10 cellular contexts compared by ENCODE assay signal in genomic region chr9:34454571-34455065, GRCh38. TPM values are rescaled to one million over a fixed set of nuclear protein-coding genes. Genes with fewer than 3 reads are reported as not detected.
DNase-seq lines count a peak whose midpoint lies in the region; ATAC-seq and TF ChIP-seq lines count a peak whose summit lies in the region.
"Had no signal": no experiment of that assay in that cellular context is flagged by ENCODE, and none has a peak within 500 bp of the region (broad histone marks: within the 10 kb centered on the region; RNA-seq: fewer than 3 reads in every experiment).

No MANE protein-coding gene starts in this region.

- H2AFZ ChIP-seq in IMR-90 (replicated peaks; ENCODE audit: low read length, poor library complexity) (no peak overlapping the region), trophoblast cell (ENCODE audit: insufficient read depth, low read length, poor library complexity) (no peak overlapping the region)

- peaks cover 5% of the 10 kb centered on the region for H3K79me2 ChIP-seq in trophoblast cell (ENCODE audit: control insufficient read depth, insufficient read depth, low read length, poor library complexity)

- no peaks in the 10 kb centered on the region for H3K9me3 ChIP-seq in IMR-90 (ENCODE audit: control insufficient read depth, insufficient read depth, low read length)
- no peaks in the 10 kb centered on the region for H3K9me3 ChIP-seq in trophoblast cell (ENCODE audit: insufficient read depth, low read depth, low read length)
- H3K9me3 ChIP-seq in CD8-positive, alpha-beta memory T cell (ENCODE audit: low read length) = no peaks in the 10 kb centered on the region

- H4K20me1 ChIP-seq in IMR-90 (ENCODE audit: insufficient read depth, low read length) = peaks cover 70% of the 10 kb centered on the region

- H3K4me3 ChIP-seq in IMR-90 (ENCODE audit: insufficient read depth, low read depth, low read length) = no peak overlapping the region
- H3K4me3 ChIP-seq in brain microvascular endothelial cell (ENCODE audit: low read depth, low read length) = no peak overlapping the region
- H3K4me3 ChIP-seq in trophoblast cell (ENCODE audit: low read depth, low read length) = no peak overlapping the region
- H3K4me3 ChIP-seq in CD8-positive, alpha-beta memory T cell (ENCODE audit: low read length) = no peak overlapping the region

- CTCF ChIA-PET in IMR-90 (lab: Yijun Ruan, JAX) = interaction anchor here (1.0 kb wide), 1 partner anchor 51 kb away, joined by 3 read pairs; no protein-coding TSS in a partner anchor
- CTCF ChIA-PET in CD8-positive, alpha-beta memory T cell (lab: Charles Lee) = interaction anchor here (0.9 to 1.2 kb wide), 3 partner anchors 51 to 137 kb away, joined by 3 to 4 read pairs (median 3); partner anchors contain the start of gene MYORG

- H3K36me3 Mint-ChIP-seq in CD8-positive, alpha-beta memory T cell = peaks cover 0 to 13% (median 4%) of the 10 kb centered on the region in 3 donors

- H3K23ac ChIP-seq in IMR-90 (ENCODE audit: low read depth, low read length) (no peak overlapping the region), trophoblast cell (ENCODE audit: low read length) (no peak overlapping the region)

- H3K4me2 ChIP-seq in IMR-90 (ENCODE audit: low read depth, low read length) = no peak overlapping the region
- H3K4me2 ChIP-seq in trophoblast cell (ENCODE audit: low read length) = no peak overlapping the region

- H3K27ac Mint-ChIP-seq in CD8-positive, alpha-beta memory T cell = no peak overlapping the region

- POLR2A ChIA-PET in IMR-90 (lab: Charles Lee; ENCODE audit: unreplicated experiment) = no interaction called here
- POLR2A ChIA-PET in CD8-positive, alpha-beta memory T cell (lab: Charles Lee) = no interaction called here

- intact Hi-C loops in IMR-90 (cut with micrococcal nuclease) = no loop called here

- no peak overlapping the region for H3K56ac ChIP-seq in IMR-90 (ENCODE audit: extremely low read depth, insufficient read depth, low read length)

- H3K4me1 ChIP-seq in IMR-90 (ENCODE audit: control insufficient read depth, insufficient read depth, low read length) (peaks cover 10% of the 10 kb centered on the region), trophoblast cell (ENCODE audit: control insufficient read depth in 1 of 2, insufficient read depth in 2 of 2, low read length in 2 of 2) (peaks cover 9 to 19% of the 10 kb centered on the region in 2 experiments)
- peaks cover 20% of the 10 kb centered on the region for H3K4me1 ChIP-seq in CD8-positive, alpha-beta memory T cell (ENCODE audit: insufficient read depth, low read length)

- dilution Hi-C loops in IMR-90 (cut with HindIII; ENCODE audit: low sequenced_read_pairs, unreplicated experiment) = no loop called here

- H3K4me1 Mint-ChIP-seq in CD8-positive, alpha-beta memory T cell = peaks cover 27 to 50% (median 39%) of the 10 kb centered on the region in 3 donors

- H3K9me1 ChIP-seq in IMR-90 (ENCODE audit: insufficient read depth, low read length) = peaks cover 30% of the 10 kb centered on the region

- H4K5ac ChIP-seq in IMR-90 (ENCODE audit: low read depth, low read length) = no peak overlapping the region

- no peak overlapping the region for H3K14ac ChIP-seq in IMR-90 (replicated peaks; ENCODE audit: low read depth, low read length)
- H3K14ac ChIP-seq in trophoblast cell (ENCODE audit: low read length) = no peak overlapping the region

- H2BK5ac ChIP-seq in IMR-90 (ENCODE audit: low read depth, low read length, poor library complexity, severe bottlenecking) = no peak overlapping the region
- no peak overlapping the region for H2BK5ac ChIP-seq in trophoblast cell (ENCODE audit: low read depth, low read length, poor library complexity)

- no peak for TF ChIP-seq RAD21 in IMR-90 (IDR thresholded peaks at IDR 0.05; ENCODE audit: low read length)

- peaks cover 0 to 5% of the 10 kb centered on the region in 2 donors for H3K27me3 Mint-ChIP-seq in CD8-positive, alpha-beta memory T cell

- H3K27ac ChIP-seq in IMR-90 (ENCODE audit: insufficient read depth, low read length) (no peak overlapping the region), brain microvascular endothelial cell (no peak overlapping the region), trophoblast cell (ENCODE audit: low read depth, low read length) (no peak overlapping the region)
- H3K27ac ChIP-seq in CD8-positive, alpha-beta memory T cell (ENCODE audit: low read depth, low read length) = no peak overlapping the region

- H4K91ac ChIP-seq in IMR-90 (ENCODE audit: insufficient read depth, low read depth, low read length) (no peak overlapping the region), trophoblast cell (ENCODE audit: low read depth, low read length) (no peak overlapping the region)

- H3K18ac ChIP-seq in IMR-90 (ENCODE audit: low read depth, low read length) = no peak overlapping the region
- no peak overlapping the region for H3K18ac ChIP-seq in trophoblast cell (ENCODE audit: low read length)

- H4K8ac ChIP-seq in IMR-90 (ENCODE audit: low read depth in 2 of 2, low read length in 2 of 2) (no peak overlapping the region), trophoblast cell (ENCODE audit: low read depth, low read length) (no peak overlapping the region)

- no peak overlapping the region; the same call in 1 of the 2 replicates for H2AK5ac ChIP-seq in IMR-90 (ENCODE audit: low read depth, low read length)
- H2AK5ac ChIP-seq in trophoblast cell (ENCODE audit: low read length) = no peak overlapping the region

- no peak overlapping the region for H2BK12ac ChIP-seq in trophoblast cell (ENCODE audit: low read length)

- H3K27me3 ChIP-seq in IMR-90 (ENCODE audit: control insufficient read depth, insufficient read depth, low read length) (no peaks in the 10 kb centered on the region), brain microvascular endothelial cell (replicated peaks) (no peaks in the 10 kb centered on the region), trophoblast cell (ENCODE audit: insufficient read depth, low read length) (no peaks in the 10 kb centered on the region)
- no peaks in the 10 kb centered on the region for H3K27me3 ChIP-seq in CD8-positive, alpha-beta memory T cell (ENCODE audit: insufficient read depth, low read length, poor library complexity, severe bottlenecking)

- DNase-seq in activated CD4-positive, alpha-beta T cell treated with anti-CD3 and anti-CD28 coated beads, Interleukin-2, amount 50 U/mL, for 48 hours = peak; percentile 16 to 35
- no peak for DNase-seq in activated CD4-positive, alpha-beta T cell treated with anti-CD3 and anti-CD28 coated beads, Interleukin-2, amount 50 U/mL, for 4 hours
- DNase-seq in IMR-90 (peak; percentile 67), brain microvascular endothelial cell (peak; percentile 79), trophoblast cell (peak; percentile 75 to 76)
- DNase-seq in CD8-positive, alpha-beta memory T cell = no peak
- DNase-seq: DND-41, NCI-H1694 had no signal

- no peak overlapping the region for H4K12ac ChIP-seq in trophoblast cell (ENCODE audit: low read depth, low read length)

- H2BK20ac ChIP-seq in IMR-90 (ENCODE audit: low read depth, low read length) = no peak overlapping the region

- H3K79me1 ChIP-seq in IMR-90 (ENCODE audit: low read depth in 1 of 2, low read length in 2 of 2) (peaks cover 31 to 77% of the 10 kb centered on the region in 2 experiments), trophoblast cell (ENCODE audit: low read length) (peaks cover 10% of the 10 kb centered on the region)

- no CpG with 5 or more reads among the region's 3 CpGs for WGBS in IMR-90 (ENCODE audit: extremely low coverage in 2 of 2, insufficient read length in 1 of 2), 2 experiments
- no CpG with 5 or more reads among the region's 3 CpGs for WGBS in trophoblast cell (ENCODE audit: extremely low coverage, insufficient coverage, insufficient read length)

- no peak overlapping the region for H3K9ac ChIP-seq in IMR-90 (ENCODE audit: low read depth, low read length)
- H3K9ac ChIP-seq in trophoblast cell (ENCODE audit: low read length) = no peak overlapping the region

- H3K4ac ChIP-seq in IMR-90 (ENCODE audit: low read depth, low read length) = no peak overlapping the region
- H3K4ac ChIP-seq in trophoblast cell (ENCODE audit: low read depth, low read length) = no peak overlapping the region

- H3K36me3 ChIP-seq in IMR-90 (ENCODE audit: control insufficient read depth, insufficient read depth, low read length) = no peaks in the 10 kb centered on the region
- H3K36me3 ChIP-seq in brain microvascular endothelial cell (replicated peaks) = no peaks in the 10 kb centered on the region
- peaks cover 0 to 2% of the 10 kb centered on the region in 2 experiments for H3K36me3 ChIP-seq in trophoblast cell (ENCODE audit: control insufficient read depth in 1 of 2, insufficient read depth in 2 of 2, low read length in 2 of 2)
- H3K36me3 ChIP-seq in CD8-positive, alpha-beta memory T cell (ENCODE audit: insufficient read depth, low read length) = no peaks in the 10 kb centered on the region

- peak overlapping the region in 1 of 7 donors; percentile 26 for H3K4me3 Mint-ChIP-seq in CD8-positive, alpha-beta memory T cell

- H2AK9ac ChIP-seq in IMR-90 (replicated peaks; ENCODE audit: low read depth, low read length, poor library complexity) = no peak overlapping the region

- no peak overlapping the region for H2BK120ac ChIP-seq in IMR-90 (ENCODE audit: low read depth, low read length)
- no peak overlapping the region for H2BK120ac ChIP-seq in trophoblast cell (ENCODE audit: insufficient read depth, low read length, poor library complexity)

- H2BK15ac ChIP-seq in IMR-90 (ENCODE audit: low read depth, low read length) = no peak overlapping the region

- ATAC-seq in IMR-90 (ENCODE audit: low read depth) = peak; percentile 4; the same call in 1 of the 2 replicates
- ATAC-seq in HG03196 (IDR thresholded peaks at IDR 0.05; ENCODE audit: unreplicated experiment) = no peak
- ATAC-seq in HG03442 (IDR thresholded peaks at IDR 0.05; ENCODE audit: unreplicated experiment) = no peak

- no peaks in the 10 kb centered on the region for H3K9me3 Mint-ChIP-seq in CD8-positive, alpha-beta memory T cell

- TF ChIP-seq CTCF in IMR-90 (conservative IDR thresholded peaks at IDR 0.05; ENCODE audit: low read depth, low read length) = no peak; the same call in 1 of the 2 replicates
- TF ChIP-seq CTCF in brain microvascular endothelial cell (IDR thresholded peaks at IDR 0.05; ENCODE audit: low read depth, low read length, missing control alignments) = peak; percentile 43

- in situ Hi-C loops in IMR-90 (cut with MboI; ENCODE audit: low sequenced_read_pairs) (no loop called here), brain microvascular endothelial cell (cut with HindIII; ENCODE audit: low pct_ligation_motif_present, low sequenced_read_pairs) (no loop called here)

- no peak for TF ChIP-seq POLR2A in IMR-90 (IDR thresholded peaks at IDR 0.05; ENCODE audit: low read depth, low read length)

- no TSS peak for BruUV-seq in IMR-90 (replicated peaks; lab: Mats Ljungman, UMichigan)

RNA-seq across cellular contexts. Expression of gene FAM219A, which starts 3.8 kb away (rescaled TPM):
- 4.8 and 5.6 TPM in 2 replicates for total RNA-seq in IMR-90 (2012; rRNA removed)
- 20.1 and 20.8 TPM in 2 replicates for polyA plus RNA-seq in IMR-90 (2012; rRNA removed)
- polyA plus RNA-seq in IMR-90 (2012; cell fraction: cytosol; rRNA removed) = 11.2 and 15.7 TPM in 2 replicates
- polyA plus RNA-seq in IMR-90 (2012; cell fraction: nucleus; rRNA removed; ENCODE audit: low replicate concordance) = 56.7 and 66.7 TPM in 2 replicates
- 30.7 and 31.8 TPM in 2 replicates for polyA plus RNA-seq in trophoblast cell (2013)
- total RNA-seq in CD8-positive, alpha-beta memory T cell = 10 to 100 TPM in 1 of 2 experiments, 1 to 10 TPM in 1; 9.4 to 10.5 TPM
- 1.7 TPM for polyA plus RNA-seq in CD8-positive, alpha-beta memory T cell

RNA-seq across cellular contexts. Expression of gene DNAI1, which starts 4.0 kb away (rescaled TPM):
- total RNA-seq in IMR-90 (2012; rRNA removed) = not detected in 2 replicates
- polyA plus RNA-seq in IMR-90 (2012; rRNA removed) = not detected in 2 replicates
- polyA plus RNA-seq in IMR-90 (2012; cell fraction: cytosol; rRNA removed) = not detected in 2 replicates
- 0.06 TPM in 1 of 2 replicates, not detected in the other for polyA plus RNA-seq in IMR-90 (2012; cell fraction: nucleus; rRNA removed; ENCODE audit: low replicate concordance)
- 0.47 and 0.89 TPM in 2 replicates for polyA plus RNA-seq in trophoblast cell (2013)
- not detected for total RNA-seq in CD8-positive, alpha-beta memory T cell
- not detected for polyA plus RNA-seq in CD8-positive, alpha-beta memory T cell

Comparison
In these comparisons a context has a peak if more than half of its experiments do, and no peak if none do; other contexts are left out.
1. DNase-seq: peak in activated CD4-positive, alpha-beta T cell treated with anti-CD3 and anti-CD28 coated beads, Interleukin-2, amount 50 U/mL, for 48 hours (2 of 2), IMR-90 (single experiment), brain microvascular endothelial cell (single experiment) and trophoblast cell (2 of 2); none in activated CD4-positive, alpha-beta T cell treated with anti-CD3 and anti-CD28 coated beads, Interleukin-2, amount 50 U/mL, for 4 hours (0 of 2) and CD8-positive, alpha-beta memory T cell (0 of 5).